Comparison of ENCODE assay signal across 1 cellular context in the genomic region with DNA sequence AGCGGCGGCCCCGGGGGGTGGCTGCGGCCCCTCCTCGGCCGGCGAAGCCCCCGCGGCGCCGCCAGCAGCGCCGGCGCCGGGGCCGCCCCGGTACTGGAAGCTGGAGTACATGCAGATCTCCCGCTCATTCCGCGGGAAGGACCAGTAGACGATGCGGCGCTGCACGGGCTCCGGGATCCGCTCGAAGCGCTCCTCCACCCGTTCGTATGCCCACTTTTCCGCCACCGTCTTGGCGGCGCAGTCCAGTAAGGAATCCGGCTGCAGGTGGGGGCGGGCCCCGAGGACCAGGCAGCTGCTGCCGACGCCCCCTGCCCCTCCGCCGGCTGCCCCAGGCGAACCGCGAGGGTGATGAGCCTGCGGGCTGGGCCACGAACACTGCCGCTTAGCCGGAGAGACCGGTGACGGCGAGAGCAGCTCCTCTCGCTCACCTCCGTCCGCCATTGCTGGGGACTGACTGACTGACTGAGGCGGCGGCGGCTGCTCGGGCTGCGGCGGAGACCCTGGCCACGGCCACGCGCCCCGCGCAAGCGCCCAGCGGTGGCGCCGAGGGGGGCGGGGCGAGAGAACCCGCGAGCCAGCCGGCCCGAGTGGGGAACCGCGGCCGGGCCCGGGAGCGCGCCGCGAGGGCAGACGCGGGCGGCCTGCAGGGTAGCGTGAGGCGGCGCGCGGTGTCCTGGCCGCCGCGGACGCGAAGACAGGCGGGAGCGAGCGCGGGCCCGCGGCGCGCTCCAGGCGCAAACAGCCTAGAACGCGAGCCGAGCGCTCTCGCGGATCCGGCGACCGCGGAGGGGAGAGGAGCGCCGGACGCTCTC.
TF ChIP-seq lines count a peak whose summit lies in the region.

A gene (minus strand): TSS at position 696 of the 812 bp plus-strand sequence. CDS start 255 bp downstream, at position 441.

TF ChIP-seq in HEK293, 187 proteins besides CTCF, POLR2A, EP300 and RAD21 (continued from another document and continues in another):
- TF ChIP-seq, protein P1, sequence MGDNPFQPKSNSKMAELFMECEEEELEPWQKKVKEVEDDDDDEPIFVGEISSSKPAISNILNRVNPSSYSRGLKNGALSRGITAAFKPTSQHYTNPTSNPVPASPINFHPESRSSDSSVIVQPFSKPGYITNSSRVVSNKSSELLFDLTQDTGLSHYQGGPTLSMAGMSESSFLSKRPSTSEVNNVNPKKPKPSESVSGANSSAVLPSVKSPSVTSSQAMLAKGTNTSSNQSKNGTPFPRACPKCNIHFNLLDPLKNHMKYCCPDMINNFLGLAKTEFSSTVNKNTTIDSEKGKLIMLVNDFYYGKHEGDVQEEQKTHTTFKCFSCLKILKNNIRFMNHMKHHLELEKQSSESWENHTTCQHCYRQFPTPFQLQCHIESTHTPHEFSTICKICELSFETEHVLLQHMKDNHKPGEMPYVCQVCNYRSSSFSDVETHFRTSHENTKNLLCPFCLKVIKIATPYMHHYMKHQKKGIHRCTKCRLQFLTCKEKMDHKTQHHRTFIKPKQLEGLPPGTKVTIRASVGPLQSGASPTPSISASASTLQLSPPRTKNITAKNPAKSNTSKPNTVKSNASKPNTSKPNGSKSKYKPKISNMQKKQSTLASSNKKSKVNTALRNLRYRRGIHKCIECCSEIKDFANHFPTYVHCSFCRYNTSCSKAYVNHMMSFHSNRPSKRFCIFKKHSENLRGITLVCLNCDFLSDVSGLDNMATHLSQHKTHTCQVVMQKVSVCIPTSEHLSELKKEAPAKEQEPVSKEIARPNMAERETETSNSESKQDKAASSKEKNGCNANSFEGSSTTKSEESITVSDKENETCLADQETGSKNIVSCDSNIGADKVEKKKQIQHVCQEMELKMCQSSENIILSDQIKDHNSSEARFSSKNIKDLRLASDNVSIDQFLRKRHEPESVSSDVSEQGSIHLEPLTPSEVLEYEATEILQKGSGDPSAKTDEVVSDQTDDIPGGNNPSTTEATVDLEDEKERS (tag by site-specific recombination; IDR thresholded peaks at IDR 0.05), result no peak
- TF ChIP-seq ZNF660 (tag by site-specific recombination; IDR thresholded peaks at IDR 0.05) (peak; percentile 58), SP7 (tag by site-specific recombination; IDR thresholded peaks at IDR 0.05) (peak; percentile 59), BCL11B (tag by site-specific recombination; IDR thresholded peaks at IDR 0.05; ENCODE audit: low read depth) (0 out of 2 replicates have a peak, but pooled peaks have one; percentile 17), ZNF664 (tag by site-specific recombination; IDR thresholded peaks at IDR 0.05) (no peak), SP2 (tag by site-specific recombination; IDR thresholded peaks at IDR 0.05) (peak; percentile 10; the same call in 1 of the 2 replicates), ZNF747 (tag by site-specific recombination; IDR thresholded peaks at IDR 0.05) (no peak), ZNF677 (tag by site-specific recombination; IDR thresholded peaks at IDR 0.05) (peak; percentile 30; the same call in 1 of the 2 replicates), ZBTB20 (tag by site-specific recombination; IDR thresholded peaks at IDR 0.05) (peak; percentile 63), ZNF658 (tag by site-specific recombination; IDR thresholded peaks at IDR 0.05) (0 out of 2 replicates have a peak, but pooled peaks have one; percentile 15), ZBTB8A (tag by site-specific recombination; IDR thresholded peaks at IDR 0.05) (peak; percentile 56), ZNF777 (tag by site-specific recombination; IDR thresholded peaks at IDR 0.05; ENCODE audit: borderline replicate concordance) (0 out of 2 replicates have a peak, but pooled peaks have one; percentile 69), ZNF792 (tag by site-specific recombination; IDR thresholded peaks at IDR 0.05) (0 out of 2 replicates have a peak, but pooled peaks have one; percentile 40), ZBTB17 (tag by site-specific recombination; IDR thresholded peaks at IDR 0.05) (peak; percentile 66), IKZF3 (tag by site-specific recombination; IDR thresholded peaks at IDR 0.05) (peak; percentile 37; the same call in 1 of the 2 replicates), KLF1 (tag by site-specific recombination; IDR thresholded peaks at IDR 0.05) (no peak; the same call in 1 of the 2 replicates), GLIS2 (tag by site-specific recombination; IDR thresholded peaks at IDR 0.05) (peak; percentile 33; the same call in 1 of the 2 replicates), KLF7 (tag by site-specific recombination; IDR thresholded peaks at IDR 0.05; ENCODE audit: borderline replicate concordance) (no peak), SCRT2 (tag by site-specific recombination; IDR thresholded peaks at IDR 0.05) (peak; percentile 62), ZSCAN30 (tag by site-specific recombination; IDR thresholded peaks at IDR 0.05) (0 out of 2 replicates have a peak, but pooled peaks have one; percentile 68), SETDB1 (IDR thresholded peaks at IDR 0.05; ENCODE audit: insufficient read length, low read length) (no peak), ZFP69B (tag by site-specific recombination; IDR thresholded peaks at IDR 0.05) (0 out of 2 replicates have a peak, but pooled peaks have one; percentile 52), ZEB2 (tag by site-specific recombination; IDR thresholded peaks at IDR 0.05) (peak; percentile 66), ZFP37 (tag by site-specific recombination; IDR thresholded peaks at IDR 0.05) (peak; percentile 94), ZNF394 (tag by site-specific recombination; IDR thresholded peaks at IDR 0.05; ENCODE audit: borderline replicate concordance) (peak; percentile 54; the same call in 1 of the 2 replicates), KLF10 (tag by site-specific recombination; IDR thresholded peaks at IDR 0.05) (peak; percentile 38; the same call in 1 of the 2 replicates), HOXC10 (CRISPR knock-in tag; IDR thresholded peaks at IDR 0.05) (no peak), ZNF2 (tag by site-specific recombination; IDR thresholded peaks at IDR 0.05) (peak; percentile 79), YY2 (tag by site-specific recombination; IDR thresholded peaks at IDR 0.05) (peak; percentile 83; the same call in 1 of the 2 replicates)
- TF ChIP-seq, protein P2, sequence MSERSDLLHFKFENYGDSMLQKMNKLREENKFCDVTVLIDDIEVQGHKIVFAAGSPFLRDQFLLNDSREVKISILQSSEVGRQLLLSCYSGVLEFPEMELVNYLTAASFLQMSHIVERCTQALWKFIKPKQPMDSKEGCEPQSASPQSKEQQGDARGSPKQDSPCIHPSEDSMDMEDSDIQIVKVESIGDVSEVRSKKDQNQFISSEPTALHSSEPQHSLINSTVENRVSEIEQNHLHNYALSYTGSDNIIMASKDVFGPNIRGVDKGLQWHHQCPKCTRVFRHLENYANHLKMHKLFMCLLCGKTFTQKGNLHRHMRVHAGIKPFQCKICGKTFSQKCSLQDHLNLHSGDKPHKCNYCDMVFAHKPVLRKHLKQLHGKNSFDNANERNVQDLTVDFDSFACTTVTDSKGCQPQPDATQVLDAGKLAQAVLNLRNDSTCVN (tag by site-specific recombination; optimal IDR thresholded peaks at IDR 0.05), result peak; percentile 87
- TF ChIP-seq, protein P3, sequence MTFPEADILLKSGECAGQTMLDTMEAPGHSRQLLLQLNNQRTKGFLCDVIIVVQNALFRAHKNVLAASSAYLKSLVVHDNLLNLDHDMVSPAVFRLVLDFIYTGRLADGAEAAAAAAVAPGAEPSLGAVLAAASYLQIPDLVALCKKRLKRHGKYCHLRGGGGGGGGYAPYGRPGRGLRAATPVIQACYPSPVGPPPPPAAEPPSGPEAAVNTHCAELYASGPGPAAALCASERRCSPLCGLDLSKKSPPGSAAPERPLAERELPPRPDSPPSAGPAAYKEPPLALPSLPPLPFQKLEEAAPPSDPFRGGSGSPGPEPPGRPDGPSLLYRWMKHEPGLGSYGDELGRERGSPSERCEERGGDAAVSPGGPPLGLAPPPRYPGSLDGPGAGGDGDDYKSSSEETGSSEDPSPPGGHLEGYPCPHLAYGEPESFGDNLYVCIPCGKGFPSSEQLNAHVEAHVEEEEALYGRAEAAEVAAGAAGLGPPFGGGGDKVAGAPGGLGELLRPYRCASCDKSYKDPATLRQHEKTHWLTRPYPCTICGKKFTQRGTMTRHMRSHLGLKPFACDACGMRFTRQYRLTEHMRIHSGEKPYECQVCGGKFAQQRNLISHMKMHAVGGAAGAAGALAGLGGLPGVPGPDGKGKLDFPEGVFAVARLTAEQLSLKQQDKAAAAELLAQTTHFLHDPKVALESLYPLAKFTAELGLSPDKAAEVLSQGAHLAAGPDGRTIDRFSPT (tag by site-specific recombination; IDR thresholded peaks at IDR 0.05), result peak; percentile 63; the same call in 1 of the 2 replicates
- TF ChIP-seq, protein P4, sequence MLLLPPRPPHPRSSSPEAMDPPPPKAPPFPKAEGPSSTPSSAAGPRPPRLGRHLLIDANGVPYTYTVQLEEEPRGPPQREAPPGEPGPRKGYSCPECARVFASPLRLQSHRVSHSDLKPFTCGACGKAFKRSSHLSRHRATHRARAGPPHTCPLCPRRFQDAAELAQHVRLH (tag by site-specific recombination; IDR thresholded peaks at IDR 0.05), result 0 out of 2 replicates have a peak, but pooled peaks have one; percentile 43
- TF ChIP-seq, protein P5, sequence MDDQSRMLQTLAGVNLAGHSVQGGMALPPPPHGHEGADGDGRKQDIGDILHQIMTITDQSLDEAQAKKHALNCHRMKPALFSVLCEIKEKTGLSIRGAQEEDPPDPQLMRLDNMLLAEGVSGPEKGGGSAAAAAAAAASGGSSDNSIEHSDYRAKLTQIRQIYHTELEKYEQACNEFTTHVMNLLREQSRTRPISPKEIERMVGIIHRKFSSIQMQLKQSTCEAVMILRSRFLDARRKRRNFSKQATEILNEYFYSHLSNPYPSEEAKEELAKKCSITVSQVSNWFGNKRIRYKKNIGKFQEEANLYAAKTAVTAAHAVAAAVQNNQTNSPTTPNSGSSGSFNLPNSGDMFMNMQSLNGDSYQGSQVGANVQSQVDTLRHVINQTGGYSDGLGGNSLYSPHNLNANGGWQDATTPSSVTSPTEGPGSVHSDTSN (CRISPR knock-in tag; IDR thresholded peaks at IDR 0.05), result 0 out of 2 replicates have a peak, but pooled peaks have one; percentile 25
- TF ChIP-seq, protein P6, sequence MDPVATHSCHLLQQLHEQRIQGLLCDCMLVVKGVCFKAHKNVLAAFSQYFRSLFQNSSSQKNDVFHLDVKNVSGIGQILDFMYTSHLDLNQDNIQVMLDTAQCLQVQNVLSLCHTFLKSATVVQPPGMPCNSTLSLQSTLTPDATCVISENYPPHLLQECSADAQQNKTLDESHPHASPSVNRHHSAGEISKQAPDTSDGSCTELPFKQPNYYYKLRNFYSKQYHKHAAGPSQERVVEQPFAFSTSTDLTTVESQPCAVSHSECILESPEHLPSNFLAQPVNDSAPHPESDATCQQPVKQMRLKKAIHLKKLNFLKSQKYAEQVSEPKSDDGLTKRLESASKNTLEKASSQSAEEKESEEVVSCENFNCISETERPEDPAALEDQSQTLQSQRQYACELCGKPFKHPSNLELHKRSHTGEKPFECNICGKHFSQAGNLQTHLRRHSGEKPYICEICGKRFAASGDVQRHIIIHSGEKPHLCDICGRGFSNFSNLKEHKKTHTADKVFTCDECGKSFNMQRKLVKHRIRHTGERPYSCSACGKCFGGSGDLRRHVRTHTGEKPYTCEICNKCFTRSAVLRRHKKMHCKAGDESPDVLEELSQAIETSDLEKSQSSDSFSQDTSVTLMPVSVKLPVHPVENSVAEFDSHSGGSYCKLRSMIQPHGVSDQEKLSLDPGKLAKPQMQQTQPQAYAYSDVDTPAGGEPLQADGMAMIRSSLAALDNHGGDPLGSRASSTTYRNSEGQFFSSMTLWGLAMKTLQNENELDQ (tag by site-specific recombination; IDR thresholded peaks at IDR 0.05; ENCODE audit: low read depth), result no peak
- TF ChIP-seq, protein P7, sequence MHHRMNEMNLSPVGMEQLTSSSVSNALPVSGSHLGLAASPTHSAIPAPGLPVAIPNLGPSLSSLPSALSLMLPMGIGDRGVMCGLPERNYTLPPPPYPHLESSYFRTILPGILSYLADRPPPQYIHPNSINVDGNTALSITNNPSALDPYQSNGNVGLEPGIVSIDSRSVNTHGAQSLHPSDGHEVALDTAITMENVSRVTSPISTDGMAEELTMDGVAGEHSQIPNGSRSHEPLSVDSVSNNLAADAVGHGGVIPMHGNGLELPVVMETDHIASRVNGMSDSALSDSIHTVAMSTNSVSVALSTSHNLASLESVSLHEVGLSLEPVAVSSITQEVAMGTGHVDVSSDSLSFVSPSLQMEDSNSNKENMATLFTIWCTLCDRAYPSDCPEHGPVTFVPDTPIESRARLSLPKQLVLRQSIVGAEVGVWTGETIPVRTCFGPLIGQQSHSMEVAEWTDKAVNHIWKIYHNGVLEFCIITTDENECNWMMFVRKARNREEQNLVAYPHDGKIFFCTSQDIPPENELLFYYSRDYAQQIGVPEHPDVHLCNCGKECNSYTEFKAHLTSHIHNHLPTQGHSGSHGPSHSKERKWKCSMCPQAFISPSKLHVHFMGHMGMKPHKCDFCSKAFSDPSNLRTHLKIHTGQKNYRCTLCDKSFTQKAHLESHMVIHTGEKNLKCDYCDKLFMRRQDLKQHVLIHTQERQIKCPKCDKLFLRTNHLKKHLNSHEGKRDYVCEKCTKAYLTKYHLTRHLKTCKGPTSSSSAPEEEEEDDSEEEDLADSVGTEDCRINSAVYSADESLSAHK (tag by site-specific recombination; IDR thresholded peaks at IDR 0.05), result peak; percentile 11; the same call in 1 of the 2 replicates
- TF ChIP-seq, protein P8, sequence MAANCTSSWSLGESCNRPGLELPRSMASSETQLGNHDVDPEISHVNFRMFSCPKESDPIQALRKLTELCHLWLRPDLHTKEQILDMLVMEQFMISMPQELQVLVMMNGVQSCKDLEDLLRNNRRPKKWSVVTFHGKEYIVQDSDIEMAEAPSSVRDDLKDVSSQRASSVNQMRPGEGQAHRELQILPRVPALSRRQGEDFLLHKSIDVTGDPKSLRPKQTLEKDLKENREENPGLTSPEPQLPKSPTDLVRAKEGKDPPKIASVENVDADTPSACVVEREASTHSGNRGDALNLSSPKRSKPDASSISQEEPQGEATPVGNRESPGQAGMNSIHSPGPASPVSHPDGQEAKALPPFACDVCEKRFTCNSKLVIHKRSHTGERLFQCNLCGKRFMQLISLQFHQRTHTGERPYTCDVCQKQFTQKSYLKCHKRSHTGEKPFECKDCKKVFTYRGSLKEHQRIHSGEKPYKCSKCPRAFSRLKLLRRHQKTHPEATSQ (tag by site-specific recombination; IDR thresholded peaks at IDR 0.05), result no peak
- TF ChIP-seq, protein P9, sequence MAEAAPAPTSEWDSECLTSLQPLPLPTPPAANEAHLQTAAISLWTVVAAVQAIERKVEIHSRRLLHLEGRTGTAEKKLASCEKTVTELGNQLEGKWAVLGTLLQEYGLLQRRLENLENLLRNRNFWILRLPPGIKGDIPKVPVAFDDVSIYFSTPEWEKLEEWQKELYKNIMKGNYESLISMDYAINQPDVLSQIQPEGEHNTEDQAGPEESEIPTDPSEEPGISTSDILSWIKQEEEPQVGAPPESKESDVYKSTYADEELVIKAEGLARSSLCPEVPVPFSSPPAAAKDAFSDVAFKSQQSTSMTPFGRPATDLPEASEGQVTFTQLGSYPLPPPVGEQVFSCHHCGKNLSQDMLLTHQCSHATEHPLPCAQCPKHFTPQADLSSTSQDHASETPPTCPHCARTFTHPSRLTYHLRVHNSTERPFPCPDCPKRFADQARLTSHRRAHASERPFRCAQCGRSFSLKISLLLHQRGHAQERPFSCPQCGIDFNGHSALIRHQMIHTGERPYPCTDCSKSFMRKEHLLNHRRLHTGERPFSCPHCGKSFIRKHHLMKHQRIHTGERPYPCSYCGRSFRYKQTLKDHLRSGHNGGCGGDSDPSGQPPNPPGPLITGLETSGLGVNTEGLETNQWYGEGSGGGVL (tag by site-specific recombination; IDR thresholded peaks at IDR 0.05), result 0 out of 2 replicates have a peak, but pooled peaks have one; percentile 20
